6 cellular contexts compared by ENCODE assay signal in genomic region chr1:36089393-36090121, GRCh38. TPM values are rescaled to one million over a fixed set of nuclear protein-coding genes. Genes with fewer than 3 reads are reported as not detected.
DNase-seq lines count a peak whose midpoint lies in the region; ATAC-seq and TF ChIP-seq lines count a peak whose summit lies in the region.

No MANE protein-coding gene starts in this region.

- peaks cover 0 to 46% (median 24%) of the 10 kb centered on the region in 9 donors for H3K36me3 ChIP-seq in heart right ventricle

- H3K4me1 ChIP-seq in heart right ventricle: peaks cover 3 to 53% (median 46%) of the 10 kb centered on the region in 9 donors

- peak overlapping the region; percentile 89 for H3K4me3 Mint-ChIP-seq in activated T-helper 17 cell treated with anti-CD3 and anti-CD28 coated beads, Interleukin-2, amount 50 U/mL, for 72 hours
- H3K4me3 Mint-ChIP-seq in memory B cell: peak overlapping the region; percentile 91

- H3K4me3 ChIP-seq in heart right ventricle: peak overlapping the region; percentile 81 to 99 (median 92)

- peaks cover 9% of the 10 kb centered on the region for H3K4me1 Mint-ChIP-seq in activated T-helper 17 cell treated with anti-CD3 and anti-CD28 coated beads, Interleukin-2, amount 50 U/mL, for 72 hours
- peaks cover 16% of the 10 kb centered on the region for H3K4me1 Mint-ChIP-seq in memory B cell

- H3K36me3 Mint-ChIP-seq in activated T-helper 17 cell treated with anti-CD3 and anti-CD28 coated beads, Interleukin-2, amount 50 U/mL, for 72 hours (ENCODE audit: low read depth): peaks cover 56% of the 10 kb centered on the region
- H3K36me3 Mint-ChIP-seq in memory B cell: peaks cover 4% of the 10 kb centered on the region

- H3K9me3 Mint-ChIP-seq in activated T-helper 17 cell treated with anti-CD3 and anti-CD28 coated beads, Interleukin-2, amount 50 U/mL, for 72 hours: no peaks in the 10 kb centered on the region
- no peaks in the 10 kb centered on the region for H3K9me3 Mint-ChIP-seq in memory B cell

- peaks cover 11% of the 10 kb centered on the region for H3K27me3 Mint-ChIP-seq in activated T-helper 17 cell treated with anti-CD3 and anti-CD28 coated beads, Interleukin-2, amount 50 U/mL, for 72 hours
- peaks cover 7% of the 10 kb centered on the region for H3K27me3 Mint-ChIP-seq in memory B cell

- ATAC-seq in heart right ventricle (no peak), left ventricle myocardium superior (no peak), memory B cell (ENCODE audit: low read depth) (no peak), GM18868 (IDR thresholded peaks at IDR 0.05; ENCODE audit: unreplicated experiment) (no peak)
- no peak for ATAC-seq in activated T-helper 17 cell treated with anti-CD3 and anti-CD28 coated beads, Interleukin-2, amount 50 U/mL, for 72 hours (replicated peaks)

- peaks cover under 1 to 16% (median 13%) of the 10 kb centered on the region in 7 donors for H3K27me3 ChIP-seq in heart right ventricle

- H3K9me3 ChIP-seq in heart right ventricle: no peaks in the 10 kb centered on the region

- TF ChIP-seq CTCF in heart right ventricle (IDR thresholded peaks at IDR 0.05): no peak

- peak overlapping the region; percentile 74 to 98 (median 90) for H3K27ac ChIP-seq in heart right ventricle

- WGBS in heart right ventricle, 2 donors: 8% methylated on average over 32 of the region's 32 CpGs

- DNase-seq in heart right ventricle (no peak), left ventricle myocardium superior (no peak), memory B cell (ENCODE audit: low spot score in 2 of 2) (no peak), NCI-H446 treated with DMSO at 0.1 percent for 48 hours (lab: John Stamatoyannopoulos, UW) (no peak)

- H3K27ac Mint-ChIP-seq in activated T-helper 17 cell treated with anti-CD3 and anti-CD28 coated beads, Interleukin-2, amount 50 U/mL, for 72 hours: peak overlapping the region; percentile 92
- H3K27ac Mint-ChIP-seq in memory B cell: peak overlapping the region; percentile 87

- intact Hi-C loops in heart right ventricle (cut with DNase I): loop anchor here in 7 of 10 donors (5.0 to 10.0 kb wide), 7 partner anchors 125 to 335 kb away; partner anchors contain the start of genes AGO1 (in 2 of the 7) and AGO3 (in 1 of the 7)
- intact Hi-C loops in left ventricle myocardium superior (cut with micrococcal nuclease): loop anchor here (10.0 kb wide), 1 partner anchor 325 kb away; no protein-coding TSS in a partner anchor

RNA-seq across cellular contexts. Expression of gene ADPRS, which starts 0.9 kb away (rescaled TPM):
- total RNA-seq in heart right ventricle (10 to 100 TPM; 11.0 to 24.3 (median 15.6) TPM), left ventricle myocardium superior (16.9 TPM)
- polyA plus RNA-seq in heart right ventricle: 10 to 100 TPM; 18.9 to 23.0 TPM
- 10 to 100 TPM; 50.0 to 50.8 TPM for total RNA-seq in activated T-helper 17 cell treated with anti-CD3 and anti-CD28 coated beads, Interleukin-2, amount 50 U/mL, for 72 hours

RNA-seq across cellular contexts. Expression of gene TEKT2, which starts 5.7 kb away (rescaled TPM):
- total RNA-seq in heart right ventricle (not detected), left ventricle myocardium superior (not detected)
- polyA plus RNA-seq in heart right ventricle: under 1 TPM in 1 of 2 donors, not detected in 1; 0.06 TPM
- under 1 TPM; 0.26 to 0.64 TPM for total RNA-seq in activated T-helper 17 cell treated with anti-CD3 and anti-CD28 coated beads, Interleukin-2, amount 50 U/mL, for 72 hours

RNA-seq across cellular contexts. Expression of gene COL8A2, which starts 35.5 kb away (rescaled TPM):
- total RNA-seq in heart right ventricle: 1 to 10 TPM in 3 of 10 donors, under 1 TPM in 7; 0.53 to 2.0 (median 0.73) TPM
- polyA plus RNA-seq in heart right ventricle: under 1 TPM; 0.58 to 0.80 TPM
- total RNA-seq in left ventricle myocardium superior: 0.67 TPM
- under 1 TPM in 1 of 2 donors, not detected in 1; 0.08 TPM for total RNA-seq in activated T-helper 17 cell treated with anti-CD3 and anti-CD28 coated beads, Interleukin-2, amount 50 U/mL, for 72 hours

RNA-seq across cellular contexts. Expression of gene TRAPPC3, which starts 59.7 kb away (rescaled TPM):
- total RNA-seq in heart right ventricle (10 to 100 TPM; 41.6 to 62.6 (median 48.4) TPM), left ventricle myocardium superior (57.8 TPM)
- 10 to 100 TPM; 33.6 to 73.8 TPM for polyA plus RNA-seq in heart right ventricle
- 10 to 100 TPM; 47.8 to 72.6 TPM for total RNA-seq in activated T-helper 17 cell treated with anti-CD3 and anti-CD28 coated beads, Interleukin-2, amount 50 U/mL, for 72 hours
